1 cellular context compared by ENCODE assay signal in the genomic region with DNA sequence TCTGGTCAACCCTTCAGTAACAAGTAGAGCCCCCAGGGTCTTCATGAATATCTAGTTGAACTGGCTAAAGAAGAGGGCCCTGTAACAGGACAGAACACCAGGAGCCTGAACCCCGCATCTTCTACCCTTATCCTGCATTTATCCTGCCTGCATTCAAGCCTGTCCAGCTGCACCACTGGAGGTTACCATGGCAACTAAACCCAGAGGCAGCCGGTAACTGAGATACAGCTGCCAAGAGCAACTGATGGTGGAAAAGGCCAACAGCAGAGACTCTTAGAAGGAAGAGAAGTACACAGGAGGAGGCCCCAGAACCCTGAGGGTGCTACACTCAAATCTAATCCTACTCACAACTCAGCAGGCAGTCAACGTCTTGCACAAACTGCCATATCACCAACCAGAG.
A peak's percentile ranks its signal among the peaks of the same experiment; 100 is the strongest.
TF ChIP-seq lines count a peak whose summit lies in the region.

No MANE protein-coding gene starts in this region.

TF ChIP-seq in K562, 482 proteins besides CTCF, POLR2A, EP300 and RAD21:
- no peak for TF ChIP-seq MBD1 (CRISPR knock-in tag; IDR thresholded peaks at IDR 0.05)
- 0 out of 4 replicates have a peak, but pooled peaks of 1 of the 2 experiments have one; percentile 40 for TF ChIP-seq CSDE1 (IDR thresholded peaks at IDR 0.05)
- no peak for TF ChIP-seq DPF2 (IDR thresholded peaks at IDR 0.05)
- TF ChIP-seq HNRNPH1 (optimal IDR thresholded peaks at IDR 0.05; ENCODE audit: low read depth, low read length), result no peak
- TF ChIP-seq, protein P1, sequence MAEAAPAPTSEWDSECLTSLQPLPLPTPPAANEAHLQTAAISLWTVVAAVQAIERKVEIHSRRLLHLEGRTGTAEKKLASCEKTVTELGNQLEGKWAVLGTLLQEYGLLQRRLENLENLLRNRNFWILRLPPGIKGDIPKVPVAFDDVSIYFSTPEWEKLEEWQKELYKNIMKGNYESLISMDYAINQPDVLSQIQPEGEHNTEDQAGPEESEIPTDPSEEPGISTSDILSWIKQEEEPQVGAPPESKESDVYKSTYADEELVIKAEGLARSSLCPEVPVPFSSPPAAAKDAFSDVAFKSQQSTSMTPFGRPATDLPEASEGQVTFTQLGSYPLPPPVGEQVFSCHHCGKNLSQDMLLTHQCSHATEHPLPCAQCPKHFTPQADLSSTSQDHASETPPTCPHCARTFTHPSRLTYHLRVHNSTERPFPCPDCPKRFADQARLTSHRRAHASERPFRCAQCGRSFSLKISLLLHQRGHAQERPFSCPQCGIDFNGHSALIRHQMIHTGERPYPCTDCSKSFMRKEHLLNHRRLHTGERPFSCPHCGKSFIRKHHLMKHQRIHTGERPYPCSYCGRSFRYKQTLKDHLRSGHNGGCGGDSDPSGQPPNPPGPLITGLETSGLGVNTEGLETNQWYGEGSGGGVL (CRISPR knock-in tag; IDR thresholded peaks at IDR 0.05), result no peak
- no peak for TF ChIP-seq XRCC3 (IDR thresholded peaks at IDR 0.05)
- TF ChIP-seq PPARD (CRISPR knock-in tag; IDR thresholded peaks at IDR 0.05), result no peak
- no peak for TF ChIP-seq KHSRP (IDR thresholded peaks at IDR 0.05)
- TF ChIP-seq, protein P2, sequence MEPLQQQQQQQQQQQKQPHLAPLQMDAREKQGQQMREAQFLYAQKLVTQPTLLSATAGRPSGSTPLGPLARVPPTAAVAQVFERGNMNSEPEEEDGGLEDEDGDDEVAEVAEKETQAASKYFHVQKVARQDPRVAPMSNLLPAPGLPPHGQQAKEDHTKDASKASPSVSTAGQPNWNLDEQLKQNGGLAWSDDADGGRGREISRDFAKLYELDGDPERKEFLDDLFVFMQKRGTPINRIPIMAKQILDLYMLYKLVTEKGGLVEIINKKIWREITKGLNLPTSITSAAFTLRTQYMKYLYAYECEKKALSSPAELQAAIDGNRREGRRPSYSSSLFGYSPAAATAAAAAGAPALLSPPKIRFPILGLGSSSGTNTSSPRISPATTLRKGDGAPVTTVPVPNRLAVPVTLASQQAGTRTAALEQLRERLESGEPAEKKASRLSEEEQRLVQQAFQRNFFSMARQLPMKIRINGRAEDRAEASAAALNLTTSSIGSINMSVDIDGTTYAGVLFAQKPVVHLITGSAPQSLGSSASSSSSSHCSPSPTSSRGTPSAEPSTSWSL (CRISPR knock-in tag; IDR thresholded peaks at IDR 0.05; ENCODE audit: borderline replicate concordance), result no peak
- TF ChIP-seq NR3C1 (CRISPR knock-in tag; IDR thresholded peaks at IDR 0.05), result no peak
- TF ChIP-seq HNRNPK (IDR thresholded peaks at IDR 0.05; ENCODE audit: low read depth, low read length, poor library complexity, severe bottlenecking), result no peak
- no peak for TF ChIP-seq RBM17 (IDR thresholded peaks at IDR 0.05; ENCODE audit: borderline replicate concordance, low read depth, low read length)
- TF ChIP-seq, protein P3, sequence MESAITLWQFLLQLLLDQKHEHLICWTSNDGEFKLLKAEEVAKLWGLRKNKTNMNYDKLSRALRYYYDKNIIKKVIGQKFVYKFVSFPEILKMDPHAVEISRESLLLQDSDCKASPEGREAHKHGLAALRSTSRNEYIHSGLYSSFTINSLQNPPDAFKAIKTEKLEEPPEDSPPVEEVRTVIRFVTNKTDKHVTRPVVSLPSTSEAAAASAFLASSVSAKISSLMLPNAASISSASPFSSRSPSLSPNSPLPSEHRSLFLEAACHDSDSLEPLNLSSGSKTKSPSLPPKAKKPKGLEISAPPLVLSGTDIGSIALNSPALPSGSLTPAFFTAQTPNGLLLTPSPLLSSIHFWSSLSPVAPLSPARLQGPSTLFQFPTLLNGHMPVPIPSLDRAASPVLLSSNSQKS (CRISPR knock-in tag; IDR thresholded peaks at IDR 0.05), result no peak
- TF ChIP-seq ZNF232 (CRISPR knock-in tag; IDR thresholded peaks at IDR 0.05), result no peak
- TF ChIP-seq MYNN (IDR thresholded peaks at IDR 0.05), result 0 out of 2 replicates have a peak, but pooled peaks have one; percentile 73
- no peak for TF ChIP-seq MYNN (CRISPR knock-in tag; IDR thresholded peaks at IDR 0.05)
- no peak for TF ChIP-seq ID3 (CRISPR knock-in tag; IDR thresholded peaks at IDR 0.05)
- no peak for TF ChIP-seq ID3 (tag; IDR thresholded peaks at IDR 0.05)
- no peak for TF ChIP-seq ZNF23 (CRISPR knock-in tag; IDR thresholded peaks at IDR 0.05)
- TF ChIP-seq, protein P4, sequence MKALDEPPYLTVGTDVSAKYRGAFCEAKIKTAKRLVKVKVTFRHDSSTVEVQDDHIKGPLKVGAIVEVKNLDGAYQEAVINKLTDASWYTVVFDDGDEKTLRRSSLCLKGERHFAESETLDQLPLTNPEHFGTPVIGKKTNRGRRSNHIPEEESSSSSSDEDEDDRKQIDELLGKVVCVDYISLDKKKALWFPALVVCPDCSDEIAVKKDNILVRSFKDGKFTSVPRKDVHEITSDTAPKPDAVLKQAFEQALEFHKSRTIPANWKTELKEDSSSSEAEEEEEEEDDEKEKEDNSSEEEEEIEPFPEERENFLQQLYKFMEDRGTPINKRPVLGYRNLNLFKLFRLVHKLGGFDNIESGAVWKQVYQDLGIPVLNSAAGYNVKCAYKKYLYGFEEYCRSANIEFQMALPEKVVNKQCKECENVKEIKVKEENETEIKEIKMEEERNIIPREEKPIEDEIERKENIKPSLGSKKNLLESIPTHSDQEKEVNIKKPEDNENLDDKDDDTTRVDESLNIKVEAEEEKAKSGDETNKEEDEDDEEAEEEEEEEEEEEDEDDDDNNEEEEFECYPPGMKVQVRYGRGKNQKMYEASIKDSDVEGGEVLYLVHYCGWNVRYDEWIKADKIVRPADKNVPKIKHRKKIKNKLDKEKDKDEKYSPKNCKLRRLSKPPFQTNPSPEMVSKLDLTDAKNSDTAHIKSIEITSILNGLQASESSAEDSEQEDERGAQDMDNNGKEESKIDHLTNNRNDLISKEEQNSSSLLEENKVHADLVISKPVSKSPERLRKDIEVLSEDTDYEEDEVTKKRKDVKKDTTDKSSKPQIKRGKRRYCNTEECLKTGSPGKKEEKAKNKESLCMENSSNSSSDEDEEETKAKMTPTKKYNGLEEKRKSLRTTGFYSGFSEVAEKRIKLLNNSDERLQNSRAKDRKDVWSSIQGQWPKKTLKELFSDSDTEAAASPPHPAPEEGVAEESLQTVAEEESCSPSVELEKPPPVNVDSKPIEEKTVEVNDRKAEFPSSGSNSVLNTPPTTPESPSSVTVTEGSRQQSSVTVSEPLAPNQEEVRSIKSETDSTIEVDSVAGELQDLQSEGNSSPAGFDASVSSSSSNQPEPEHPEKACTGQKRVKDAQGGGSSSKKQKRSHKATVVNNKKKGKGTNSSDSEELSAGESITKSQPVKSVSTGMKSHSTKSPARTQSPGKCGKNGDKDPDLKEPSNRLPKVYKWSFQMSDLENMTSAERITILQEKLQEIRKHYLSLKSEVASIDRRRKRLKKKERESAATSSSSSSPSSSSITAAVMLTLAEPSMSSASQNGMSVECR (CRISPR knock-in tag; IDR thresholded peaks at IDR 0.05), result no peak
- no peak for TF ChIP-seq PHF8 (IDR thresholded peaks at IDR 0.05; ENCODE audit: borderline replicate concordance, low read length)
- TF ChIP-seq NBN (IDR thresholded peaks at IDR 0.05; ENCODE audit: low read depth), result no peak
- TF ChIP-seq TAF1 (IDR thresholded peaks at IDR 0.05; ENCODE audit: control insufficient read depth, extremely low read depth, insufficient read depth, low read length, severe bottlenecking), result no peak
- no peak for TF ChIP-seq ZNF384 (IDR thresholded peaks at IDR 0.05; ENCODE audit: low read depth, low read length)
- no peak for TF ChIP-seq NFIC (IDR thresholded peaks at IDR 0.05)
- no peak for TF ChIP-seq ZNF311 (CRISPR knock-in tag; IDR thresholded peaks at IDR 0.05)
- TF ChIP-seq, protein P5, sequence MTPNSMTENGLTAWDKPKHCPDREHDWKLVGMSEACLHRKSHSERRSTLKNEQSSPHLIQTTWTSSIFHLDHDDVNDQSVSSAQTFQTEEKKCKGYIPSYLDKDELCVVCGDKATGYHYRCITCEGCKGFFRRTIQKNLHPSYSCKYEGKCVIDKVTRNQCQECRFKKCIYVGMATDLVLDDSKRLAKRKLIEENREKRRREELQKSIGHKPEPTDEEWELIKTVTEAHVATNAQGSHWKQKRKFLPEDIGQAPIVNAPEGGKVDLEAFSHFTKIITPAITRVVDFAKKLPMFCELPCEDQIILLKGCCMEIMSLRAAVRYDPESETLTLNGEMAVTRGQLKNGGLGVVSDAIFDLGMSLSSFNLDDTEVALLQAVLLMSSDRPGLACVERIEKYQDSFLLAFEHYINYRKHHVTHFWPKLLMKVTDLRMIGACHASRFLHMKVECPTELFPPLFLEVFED (CRISPR knock-in tag; conservative IDR thresholded peaks at IDR 0.05), result no peak
- no peak for TF ChIP-seq ZC3H11A (IDR thresholded peaks at IDR 0.05; ENCODE audit: low read depth, low read length)
- TF ChIP-seq, protein P6, sequence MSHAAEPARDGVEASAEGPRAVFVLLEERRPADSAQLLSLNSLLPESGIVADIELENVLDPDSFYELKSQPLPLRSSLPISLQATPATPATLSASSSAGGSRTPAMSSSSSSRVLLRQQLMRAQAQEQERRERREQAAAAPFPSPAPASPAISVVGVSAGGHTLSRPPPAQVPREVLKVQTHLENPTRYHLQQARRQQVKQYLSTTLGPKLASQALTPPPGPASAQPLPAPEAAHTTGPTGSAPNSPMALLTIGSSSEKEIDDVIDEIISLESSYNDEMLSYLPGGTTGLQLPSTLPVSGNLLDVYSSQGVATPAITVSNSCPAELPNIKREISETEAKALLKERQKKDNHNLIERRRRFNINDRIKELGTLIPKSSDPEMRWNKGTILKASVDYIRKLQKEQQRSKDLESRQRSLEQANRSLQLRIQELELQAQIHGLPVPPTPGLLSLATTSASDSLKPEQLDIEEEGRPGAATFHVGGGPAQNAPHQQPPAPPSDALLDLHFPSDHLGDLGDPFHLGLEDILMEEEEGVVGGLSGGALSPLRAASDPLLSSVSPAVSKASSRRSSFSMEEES (CRISPR knock-in tag; IDR thresholded peaks at IDR 0.05), result no peak
- no peak for TF ChIP-seq THRAP3 (IDR thresholded peaks at IDR 0.05; ENCODE audit: borderline replicate concordance)
- TF ChIP-seq ZNF551 (CRISPR knock-in tag; IDR thresholded peaks at IDR 0.05), result no peak
- TF ChIP-seq ZNF696 (CRISPR knock-in tag; conservative IDR thresholded peaks at IDR 0.05), result no peak
- TF ChIP-seq ZNF121 (CRISPR knock-in tag; conservative IDR thresholded peaks at IDR 0.05), result 0 out of 2 replicates have a peak, but pooled peaks have one; percentile 11
- no peak for TF ChIP-seq TEAD2 (tag; IDR thresholded peaks at IDR 0.05)
- no peak for TF ChIP-seq SP1 (CRISPR knock-in tag; IDR thresholded peaks at IDR 0.05)
- TF ChIP-seq NCOR1 (IDR thresholded peaks at IDR 0.05), result no peak
- TF ChIP-seq RFX1 (IDR thresholded peaks at IDR 0.05), result peak; percentile 94
